In the genomic region with DNA sequence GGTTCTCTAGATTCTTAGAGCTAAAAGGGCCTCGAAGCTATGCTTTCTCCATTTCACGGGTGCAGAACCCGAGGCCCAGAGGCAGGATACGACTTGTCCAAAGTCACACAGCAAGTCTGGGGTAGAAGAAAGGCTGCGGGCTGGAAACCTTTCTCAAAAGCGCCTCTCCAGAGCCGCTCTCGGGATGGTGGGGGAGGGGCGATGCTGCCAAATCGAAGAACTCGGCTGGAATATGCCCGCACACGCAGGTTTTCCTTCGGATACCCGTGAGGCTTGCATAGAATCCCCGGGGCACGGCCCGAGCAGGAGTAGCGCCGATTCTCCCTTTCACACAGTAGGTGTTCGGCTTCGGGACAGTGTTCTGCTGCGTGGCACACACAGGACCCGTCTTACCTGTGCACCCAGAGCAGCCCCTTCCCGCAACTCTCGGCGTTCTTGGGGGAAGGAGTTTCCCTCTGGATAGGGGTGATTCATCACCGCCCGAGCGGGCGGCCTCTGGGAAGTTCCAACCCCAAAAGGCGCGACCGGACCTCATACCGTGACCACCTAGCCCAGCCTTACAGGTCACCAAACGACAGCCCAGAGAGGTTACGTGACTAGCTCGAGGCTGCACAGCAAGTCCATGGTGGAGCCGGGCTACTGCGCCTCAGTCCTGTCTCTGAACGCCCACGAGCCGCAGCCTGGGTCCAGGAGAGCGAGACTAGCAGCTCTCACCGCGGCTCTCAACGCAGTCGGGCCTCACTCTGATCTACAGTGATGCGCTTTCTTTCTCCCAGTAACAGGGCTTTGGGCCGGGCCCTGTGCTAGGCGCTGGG, we compare ENCODE assay signal across 12 cellular contexts. TPM values are rescaled to one million over a fixed set of nuclear protein-coding genes. Genes with fewer than 3 reads are reported as not detected.
DNase-seq lines count a peak whose midpoint lies in the region; ATAC-seq and TF ChIP-seq lines count a peak whose summit lies in the region.
"Had no signal": no experiment of that assay in that cellular context is flagged by ENCODE, and none has a peak within 500 bp of the region (broad histone marks: within the 10 kb centered on the region; RNA-seq: fewer than 3 reads in every experiment).

No MANE protein-coding gene starts in this region.

- peaks cover 43% of the 10 kb centered on the region for H3K4me1 Mint-ChIP-seq in activated naive CD8-positive, alpha-beta T cell (ENCODE audit: low read depth)
- H3K4me1 Mint-ChIP-seq in nephron progenitor cell = peaks cover 18% of the 10 kb centered on the region

- DNase-seq in nephron progenitor cell = peak; percentile 27
- no peak for DNase-seq in SIG-M5 treated with dmso at 0.1 percent for 504 hours (lab: John Stamatoyannopoulos, UW; ENCODE audit: unreplicated experiment)
- DNase-seq in A172 (ENCODE audit: low spot score) = no peak
- DNase-seq: dorsolateral prefrontal cortex, NCI-H524, nucleus accumbens had no signal

- H3K27me3 Mint-ChIP-seq in activated naive CD8-positive, alpha-beta T cell = peaks cover 37% of the 10 kb centered on the region
- H3K27me3 Mint-ChIP-seq in nephron progenitor cell (ENCODE audit: low read depth, poor library complexity) = peaks cover 100% of the 10 kb centered on the region

- no peaks in the 10 kb centered on the region for H3K9me3 Mint-ChIP-seq in activated naive CD8-positive, alpha-beta T cell (ENCODE audit: low read depth)
- peaks cover 13% of the 10 kb centered on the region for H3K9me3 Mint-ChIP-seq in nephron progenitor cell

- no peak overlapping the region for H3K27ac Mint-ChIP-seq in activated naive CD8-positive, alpha-beta T cell
- H3K27ac Mint-ChIP-seq in nephron progenitor cell = no peak overlapping the region

- peak overlapping the region; percentile 51; the same call in 1 of the 2 replicates for H3K9ac ChIP-seq in ES-I3 (ENCODE audit: low read depth, low read length)

- H3K36me3 ChIP-seq in ES-I3 (ENCODE audit: insufficient read depth, low read length) = no peaks in the 10 kb centered on the region

- no peaks in the 10 kb centered on the region; the same call in 1 of the 2 replicates for H3K4me1 ChIP-seq in ES-I3 (ENCODE audit: insufficient read depth, low read length)

- ATAC-seq in GM21825 (IDR thresholded peaks at IDR 0.05; ENCODE audit: unreplicated experiment) = peak; percentile 0
- ATAC-seq in HG03025 (IDR thresholded peaks at IDR 0.05; ENCODE audit: low FRiP score, unreplicated experiment) = no peak
- no peak for ATAC-seq in GM19324 (IDR thresholded peaks at IDR 0.05; ENCODE audit: low FRiP score, unreplicated experiment)

- TF ChIP-seq CTCF in nephron progenitor cell (IDR thresholded peaks at IDR 0.05) = no peak

- H3K4me3 Mint-ChIP-seq in activated naive CD8-positive, alpha-beta T cell = peak overlapping the region; percentile 23
- no peak overlapping the region for H3K4me3 Mint-ChIP-seq in nephron progenitor cell

- H3K36me3 Mint-ChIP-seq in activated naive CD8-positive, alpha-beta T cell = no peaks in the 10 kb centered on the region
- peaks cover 5% of the 10 kb centered on the region for H3K36me3 Mint-ChIP-seq in nephron progenitor cell (ENCODE audit: low read depth)

- no peaks in the 10 kb centered on the region; the same call in 1 of the 2 replicates for H3K9me3 ChIP-seq in ES-I3 (ENCODE audit: control insufficient read depth, insufficient read depth, low read length)

RNA-seq across cellular contexts. Expression of gene PAX5, which starts 4.1 kb away (rescaled TPM):
- 0.03 TPM in 1 of 2 replicates, not detected in the other for total RNA-seq in A172 (2014; rRNA removed; shearing (Covaris generic))
- total RNA-seq: M059J had no signal
